In genomic region chr2:38178556-38179419, GRCh38 we compare ENCODE assay signal across 8 cellular contexts.
DNase-seq lines count a peak whose midpoint lies in the region; ATAC-seq and TF ChIP-seq lines count a peak whose summit lies in the region.
"Had no signal": no experiment of that assay in that cellular context is flagged by ENCODE, and none has a peak within 500 bp of the region (broad histone marks: within the 10 kb centered on the region; RNA-seq: fewer than 3 reads in every experiment).

No MANE protein-coding gene starts in this region.

- H3K4me3 ChIP-seq in fibroblast of villous mesenchyme (ENCODE audit: low read depth, low read length) (no peak overlapping the region), skin epidermis (no peak overlapping the region), SJCRH30 (no peak overlapping the region), colonic mucosa (no peak overlapping the region)
- H3K4me3 ChIP-seq: SK-N-MC had no signal

- H3K27me3 ChIP-seq in SJCRH30 (no peaks in the 10 kb centered on the region; the same call in 1 of the 2 replicates), colonic mucosa (no peaks in the 10 kb centered on the region)

- H3K4me1 ChIP-seq in SJCRH30 = no peaks in the 10 kb centered on the region
- H3K4me1 ChIP-seq in colonic mucosa = peaks cover 9% of the 10 kb centered on the region

- intact Hi-C loops in colonic mucosa (cut with DNase I) = no loop called here

- TF ChIP-seq CTCF in fibroblast of villous mesenchyme (IDR thresholded peaks at IDR 0.05; ENCODE audit: insufficient read depth, low read depth, low read length) (no peak), colonic mucosa (IDR thresholded peaks at IDR 0.05) (no peak)

- H3K36me3 ChIP-seq in SJCRH30 (no peaks in the 10 kb centered on the region), colonic mucosa (no peaks in the 10 kb centered on the region)

- no peak overlapping the region for H3K9ac ChIP-seq in colonic mucosa (ENCODE audit: low read depth in 2 of 2, low read length in 2 of 2)

- peak overlapping the region in 12 of 21 experiments; percentile 1 to 61 (median 28) for H3K27ac ChIP-seq in skin epidermis
- H3K27ac ChIP-seq in SJCRH30 = no peak overlapping the region
- no peak overlapping the region for H3K27ac ChIP-seq in colonic mucosa
- H3K27ac ChIP-seq: SK-N-MC had no signal

- DNase-seq in NOMO-1 treated with DMSO at 0.1 percent for 48 hours (lab: John Stamatoyannopoulos, UW; ENCODE audit: unreplicated experiment) (peak; percentile 98), fibroblast of villous mesenchyme (ENCODE audit: low read depth) (peak; percentile 83), SJCRH30 (no peak), colonic mucosa (no peak)
- no peak for DNase-seq in activated naive CD4-positive, alpha-beta T cell treated with Interleukin-2 at 50 U/mL for 16 hours

- peak; percentile 83 for ATAC-seq in GM21390 (IDR thresholded peaks at IDR 0.05; ENCODE audit: unreplicated experiment)

- H3K9me3 ChIP-seq in SJCRH30 (replicated peaks) (no peaks in the 10 kb centered on the region), colonic mucosa (no peaks in the 10 kb centered on the region)

Comparison
In these comparisons a context has a peak if more than half of its experiments do, and no peak if none do; other contexts are left out.
1. DNase-seq: peak in NOMO-1 treated with DMSO at 0.1 percent for 48 hours (single experiment) and fibroblast of villous mesenchyme (single experiment); none in SJCRH30 (0 of 2), activated naive CD4-positive, alpha-beta T cell treated with Interleukin-2 at 50 U/mL for 16 hours (single experiment) and colonic mucosa (single experiment).
2. H3K27ac ChIP-seq: peak in skin epidermis (12 of 21); none in SJCRH30 (single experiment) and colonic mucosa (single experiment).